8 cellular contexts compared by ENCODE assay signal in genomic region chr11:118791015-118791960, GRCh38. TPM values are rescaled to one million over a fixed set of nuclear protein-coding genes. Genes with fewer than 3 reads are reported as not detected.
DNase-seq lines count a peak whose midpoint lies in the region; ATAC-seq and TF ChIP-seq lines count a peak whose summit lies in the region.

A gene with protein sequence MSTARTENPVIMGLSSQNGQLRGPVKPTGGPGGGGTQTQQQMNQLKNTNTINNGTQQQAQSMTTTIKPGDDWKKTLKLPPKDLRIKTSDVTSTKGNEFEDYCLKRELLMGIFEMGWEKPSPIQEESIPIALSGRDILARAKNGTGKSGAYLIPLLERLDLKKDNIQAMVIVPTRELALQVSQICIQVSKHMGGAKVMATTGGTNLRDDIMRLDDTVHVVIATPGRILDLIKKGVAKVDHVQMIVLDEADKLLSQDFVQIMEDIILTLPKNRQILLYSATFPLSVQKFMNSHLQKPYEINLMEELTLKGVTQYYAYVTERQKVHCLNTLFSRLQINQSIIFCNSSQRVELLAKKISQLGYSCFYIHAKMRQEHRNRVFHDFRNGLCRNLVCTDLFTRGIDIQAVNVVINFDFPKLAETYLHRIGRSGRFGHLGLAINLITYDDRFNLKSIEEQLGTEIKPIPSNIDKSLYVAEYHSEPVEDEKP (minus strand): TSS chr11:118791164. CDS start chr11:118786251, 4,913 bp downstream.

- peak within 1 kb of the TSS; percentile 71 for H3K4me3 ChIP-seq in CD8-positive, alpha-beta T cell (ENCODE audit: low read depth, low read length)
- H3K4me3 ChIP-seq in Jurkat, Clone E6-1 (ENCODE audit: low read length), result peak within 1 kb of the TSS; percentile 90
- H3K4me3 ChIP-seq in Panc1 (ENCODE audit: low read depth in 2 of 2, low read length in 2 of 2), result peak within 1 kb of the TSS; percentile 77 to 91
- H3K4me3 ChIP-seq in muscle layer of duodenum (ENCODE audit: low read depth in 1 of 2, low read length in 2 of 2), result peak within 1 kb of the TSS; percentile 89 to 95

- CTCF ChIA-PET in CD8-positive, alpha-beta T cell (lab: Charles Lee), result interaction anchor here (0.6 to 10.0 kb wide), 27 partner anchors 8 to 332 kb away, joined by 3 to 124 read pairs (median 6); no protein-coding TSS in a partner anchor
- CTCF ChIA-PET in Panc1 (lab: Charles Lee), result interaction anchor here (0.6 to 1.4 kb wide), 6 partner anchors 13 to 144 kb away, joined by 3 to 14 read pairs (median 5); partner anchors contain the start of gene BCL9L

- H3K27me3 Mint-ChIP-seq in CD8-positive, alpha-beta T cell (ENCODE audit: low read depth), result no peaks in the 10 kb centered on the region

- peak within 1 kb of the TSS; percentile 99 for H3K27ac Mint-ChIP-seq in CD8-positive, alpha-beta T cell

- peak; percentile 81 to 95 (median 90) for DNase-seq in CD8-positive, alpha-beta T cell
- DNase-seq in Jurkat, Clone E6-1 (ENCODE audit: low read depth, low spot score), result peak; percentile 68
- no peak for DNase-seq in Panc1 (ENCODE audit: low read depth, low spot score)
- peak; percentile 92 to 94 for DNase-seq in activated T-cell treated with anti-CD3 and anti-CD28 coated beads, Interleukin-2, amount 50 U/mL, for 48 hours
- DNase-seq in stimulated activated CD8-positive, alpha-beta memory T cell treated with anti-CD3 and anti-CD28 coated beads, Interleukin-7, amount 100 ng/mL, for 1 hour (ENCODE audit: low read depth in 2 of 2), result peak; percentile 78

- H3K4me1 ChIP-seq in CD8-positive, alpha-beta T cell (ENCODE audit: insufficient read depth, low read length), result peaks cover 27% of the 10 kb centered on the region
- H3K4me1 ChIP-seq in Panc1 (ENCODE audit: control insufficient read depth, insufficient read depth, low read length) (peaks cover 24% of the 10 kb centered on the region), muscle layer of duodenum (ENCODE audit: control insufficient read depth in 1 of 2, insufficient read depth in 2 of 2, low read length in 2 of 2) (peaks cover 0 to 22% of the 10 kb centered on the region in 2 donors)

- in situ Hi-C loops in Panc1 (cut with HindIII; ENCODE audit: low pct_unique_long_range_greater_than_20kb, low sequenced_read_pairs), result loop anchor here (5.0 kb wide), 1 partner anchor 226 kb away; the partner anchor contains the start of genes RPS25 and TRAPPC4

- peak within 1 kb of the TSS; percentile 98 for H3K27ac ChIP-seq in CD8-positive, alpha-beta T cell (ENCODE audit: low read depth, low read length)
- H3K27ac ChIP-seq in Panc1 (ENCODE audit: low read length), result peak within 1 kb of the TSS; percentile 99
- H3K27ac ChIP-seq in muscle layer of duodenum (ENCODE audit: low read length), result peak within 1 kb of the TSS; percentile 100

- peaks cover 36% of the 10 kb centered on the region for H3K4me1 Mint-ChIP-seq in CD8-positive, alpha-beta T cell (ENCODE audit: low read depth)

- no peaks in the 10 kb centered on the region for H3K27me3 ChIP-seq in CD8-positive, alpha-beta T cell (ENCODE audit: insufficient read depth, low read length)
- no peaks in the 10 kb centered on the region for H3K27me3 ChIP-seq in Panc1 (ENCODE audit: control insufficient read depth, insufficient read depth, low read length)
- no peaks in the 10 kb centered on the region for H3K27me3 ChIP-seq in muscle layer of duodenum (ENCODE audit: low read depth, low read length)

- H3K36me3 Mint-ChIP-seq in CD8-positive, alpha-beta T cell, result peaks cover 34% of the 10 kb centered on the region

- peak; percentile 65 for ATAC-seq in CD8-positive, alpha-beta T cell
- ATAC-seq in GM21390 (IDR thresholded peaks at IDR 0.05; ENCODE audit: unreplicated experiment) (peak; percentile 43), Panc1 (peak; percentile 84), esophagus mucosa (peak; percentile 85)

- H3K4me3 Mint-ChIP-seq in CD8-positive, alpha-beta T cell, result peak within 1 kb of the TSS; percentile 100

- no peaks in the 10 kb centered on the region for H3K9me3 ChIP-seq in CD8-positive, alpha-beta T cell (ENCODE audit: low read length)
- no peaks in the 10 kb centered on the region for H3K9me3 ChIP-seq in Panc1 (ENCODE audit: control insufficient read depth, insufficient read depth, low read depth, low read length)
- no peaks in the 10 kb centered on the region for H3K9me3 ChIP-seq in muscle layer of duodenum (ENCODE audit: control insufficient read depth in 1 of 2, low read length in 2 of 2)

- POLR2A ChIA-PET in CD8-positive, alpha-beta T cell (lab: Charles Lee), result interaction anchor here (0.6 to 11.4 kb wide), 31 partner anchors 10 to 531 kb away, joined by 3 to 182 read pairs (median 6); partner anchors contain the start of genes BCL9L, CENATAC, DPAGT1 and KMT2A
- POLR2A ChIA-PET in Panc1 (lab: Charles Lee), result interaction anchor here (0.6 to 1.0 kb wide), 7 partner anchors 22 to 371 kb away, joined by 3 to 9 read pairs (median 5); no protein-coding TSS in a partner anchor

- TSS peak; percentile 81 for BruUV-seq in Panc1 (replicated peaks; lab: Mats Ljungman, UMichigan)

- no peaks in the 10 kb centered on the region for H3K36me3 ChIP-seq in CD8-positive, alpha-beta T cell (ENCODE audit: insufficient read depth, low read length)
- H3K36me3 ChIP-seq in Panc1 (ENCODE audit: control insufficient read depth, insufficient read depth, low read length) (peaks cover 5% of the 10 kb centered on the region; the same call in 1 of the 2 replicates), muscle layer of duodenum (ENCODE audit: control insufficient read depth in 1 of 2, insufficient read depth in 2 of 2, low read length in 2 of 2) (peaks cover 0 to 12% of the 10 kb centered on the region in 2 donors)

- no peaks in the 10 kb centered on the region for H3K9me3 Mint-ChIP-seq in CD8-positive, alpha-beta T cell

- peak; percentile 18 for TF ChIP-seq CTCF in CD8-positive, alpha-beta T cell (IDR thresholded peaks at IDR 0.05)
- no peak; the same call in 1 of the 2 replicates for TF ChIP-seq CTCF in Panc1 (IDR thresholded peaks at IDR 0.05)

- intact Hi-C loops in CD8-positive, alpha-beta T cell (cut with DNase I, micrococcal nuclease), result loop anchor here (1.0 to 5.0 kb wide), 10 partner anchors 80 to 354 kb away; partner anchors contain the start of genes CENATAC (in 1 of the 2), KMT2A (in 1 of the 2), RPS25 (in 1 of the 2) and TRAPPC4 (in 1 of the 2)
- intact Hi-C loops in Panc1 (cut with micrococcal nuclease; ENCODE audit: unreplicated experiment), result no loop called here

RNA-seq across cellular contexts. Expression of the gene that starts here (rescaled TPM):
- total RNA-seq in CD8-positive, alpha-beta T cell, result 100 to 1,000 TPM; 409 TPM
- polyA plus RNA-seq in Jurkat, Clone E6-1 (2012; ENCODE audit: insufficient read depth, insufficient read length), result 22.7 TPM
- total RNA-seq in Panc1 (2021; ENCODE audit: unreplicated experiment), result 155 TPM
- polyA plus RNA-seq in Panc1 (2012; ENCODE audit: insufficient read length), result 35.7 TPM
- 65.8 TPM for total RNA-seq in esophagus mucosa
